ENCODE assay signal across 1 cellular context in genomic region chr11:72813740-72814138, GRCh38.
TF ChIP-seq lines count a peak whose summit lies in the region.

No MANE protein-coding gene starts in this region.

TF ChIP-seq in HepG2, 621 proteins besides CTCF, POLR2A, EP300 and RAD21 (continued from another document and continues in another):
- TF ChIP-seq, protein P1, sequence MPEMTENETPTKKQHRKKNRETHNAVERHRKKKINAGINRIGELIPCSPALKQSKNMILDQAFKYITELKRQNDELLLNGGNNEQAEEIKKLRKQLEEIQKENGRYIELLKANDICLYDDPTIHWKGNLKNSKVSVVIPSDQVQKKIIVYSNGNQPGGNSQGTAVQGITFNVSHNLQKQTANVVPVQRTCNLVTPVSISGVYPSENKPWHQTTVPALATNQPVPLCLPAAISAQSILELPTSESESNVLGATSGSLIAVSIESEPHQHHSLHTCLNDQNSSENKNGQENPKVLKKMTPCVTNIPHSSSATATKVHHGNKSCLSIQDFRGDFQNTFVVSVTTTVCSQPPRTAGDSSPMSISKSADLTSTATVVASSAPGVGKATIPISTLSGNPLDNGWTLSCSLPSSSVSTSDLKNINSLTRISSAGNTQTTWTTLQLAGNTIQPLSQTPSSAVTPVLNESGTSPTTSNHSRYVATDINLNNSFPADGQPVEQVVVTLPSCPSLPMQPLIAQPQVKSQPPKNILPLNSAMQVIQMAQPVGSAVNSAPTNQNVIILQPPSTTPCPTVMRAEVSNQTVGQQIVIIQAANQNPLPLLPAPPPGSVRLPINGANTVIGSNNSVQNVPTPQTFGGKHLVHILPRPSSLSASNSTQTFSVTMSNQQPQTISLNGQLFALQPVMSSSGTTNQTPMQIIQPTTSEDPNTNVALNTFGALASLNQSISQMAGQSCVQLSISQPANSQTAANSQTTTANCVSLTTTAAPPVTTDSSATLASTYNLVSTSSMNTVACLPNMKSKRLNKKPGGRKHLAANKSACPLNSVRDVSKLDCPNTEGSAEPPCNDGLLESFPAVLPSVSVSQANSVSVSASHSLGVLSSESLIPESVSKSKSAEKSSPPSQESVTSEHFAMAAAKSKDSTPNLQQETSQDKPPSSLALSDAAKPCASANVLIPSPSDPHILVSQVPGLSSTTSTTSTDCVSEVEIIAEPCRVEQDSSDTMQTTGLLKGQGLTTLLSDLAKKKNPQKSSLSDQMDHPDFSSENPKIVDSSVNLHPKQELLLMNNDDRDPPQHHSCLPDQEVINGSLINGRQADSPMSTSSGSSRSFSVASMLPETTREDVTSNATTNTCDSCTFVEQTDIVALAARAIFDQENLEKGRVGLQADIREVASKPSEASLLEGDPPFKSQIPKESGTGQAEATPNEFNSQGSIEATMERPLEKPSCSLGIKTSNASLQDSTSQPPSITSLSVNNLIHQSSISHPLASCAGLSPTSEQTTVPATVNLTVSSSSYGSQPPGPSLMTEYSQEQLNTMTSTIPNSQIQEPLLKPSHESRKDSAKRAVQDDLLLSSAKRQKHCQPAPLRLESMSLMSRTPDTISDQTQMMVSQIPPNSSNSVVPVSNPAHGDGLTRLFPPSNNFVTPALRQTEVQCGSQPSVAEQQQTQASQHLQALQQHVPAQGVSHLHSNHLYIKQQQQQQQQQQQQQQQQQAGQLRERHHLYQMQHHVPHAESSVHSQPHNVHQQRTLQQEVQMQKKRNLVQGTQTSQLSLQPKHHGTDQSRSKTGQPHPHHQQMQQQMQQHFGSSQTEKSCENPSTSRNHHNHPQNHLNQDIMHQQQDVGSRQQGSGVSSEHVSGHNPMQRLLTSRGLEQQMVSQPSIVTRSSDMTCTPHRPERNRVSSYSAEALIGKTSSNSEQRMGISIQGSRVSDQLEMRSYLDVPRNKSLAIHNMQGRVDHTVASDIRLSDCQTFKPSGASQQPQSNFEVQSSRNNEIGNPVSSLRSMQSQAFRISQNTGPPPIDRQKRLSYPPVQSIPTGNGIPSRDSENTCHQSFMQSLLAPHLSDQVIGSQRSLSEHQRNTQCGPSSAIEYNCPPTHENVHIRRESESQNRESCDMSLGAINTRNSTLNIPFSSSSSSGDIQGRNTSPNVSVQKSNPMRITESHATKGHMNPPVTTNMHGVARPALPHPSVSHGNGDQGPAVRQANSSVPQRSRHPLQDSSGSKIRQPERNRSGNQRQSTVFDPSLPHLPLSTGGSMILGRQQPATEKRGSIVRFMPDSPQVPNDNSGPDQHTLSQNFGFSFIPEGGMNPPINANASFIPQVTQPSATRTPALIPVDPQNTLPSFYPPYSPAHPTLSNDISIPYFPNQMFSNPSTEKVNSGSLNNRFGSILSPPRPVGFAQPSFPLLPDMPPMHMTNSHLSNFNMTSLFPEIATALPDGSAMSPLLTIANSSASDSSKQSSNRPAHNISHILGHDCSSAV (CRISPR knock-in tag; IDR thresholded peaks at IDR 0.05; ENCODE audit: borderline replicate concordance): 0 out of 2 replicates have a peak, but pooled peaks have one; percentile 29
- TF ChIP-seq CENPT (CRISPR knock-in tag; IDR thresholded peaks at IDR 0.05; ENCODE audit: low read depth): no peak
- TF ChIP-seq, protein P2, sequence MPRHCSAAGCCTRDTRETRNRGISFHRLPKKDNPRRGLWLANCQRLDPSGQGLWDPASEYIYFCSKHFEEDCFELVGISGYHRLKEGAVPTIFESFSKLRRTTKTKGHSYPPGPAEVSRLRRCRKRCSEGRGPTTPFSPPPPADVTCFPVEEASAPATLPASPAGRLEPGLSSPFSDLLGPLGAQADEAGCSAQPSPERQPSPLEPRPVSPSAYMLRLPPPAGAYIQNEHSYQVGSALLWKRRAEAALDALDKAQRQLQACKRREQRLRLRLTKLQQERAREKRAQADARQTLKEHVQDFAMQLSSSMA (CRISPR knock-in tag; IDR thresholded peaks at IDR 0.05): no peak; the same call in 1 of the 2 replicates
- TF ChIP-seq SNRNP70 (IDR thresholded peaks at IDR 0.05; ENCODE audit: low read depth, low read length): no peak
- TF ChIP-seq PBX3 (CRISPR knock-in tag; IDR thresholded peaks at IDR 0.05; ENCODE audit: borderline replicate concordance): no peak
- TF ChIP-seq ZNF788 (CRISPR knock-in tag; IDR thresholded peaks at IDR 0.05; ENCODE audit: borderline replicate concordance): no peak
- TF ChIP-seq, protein P3, sequence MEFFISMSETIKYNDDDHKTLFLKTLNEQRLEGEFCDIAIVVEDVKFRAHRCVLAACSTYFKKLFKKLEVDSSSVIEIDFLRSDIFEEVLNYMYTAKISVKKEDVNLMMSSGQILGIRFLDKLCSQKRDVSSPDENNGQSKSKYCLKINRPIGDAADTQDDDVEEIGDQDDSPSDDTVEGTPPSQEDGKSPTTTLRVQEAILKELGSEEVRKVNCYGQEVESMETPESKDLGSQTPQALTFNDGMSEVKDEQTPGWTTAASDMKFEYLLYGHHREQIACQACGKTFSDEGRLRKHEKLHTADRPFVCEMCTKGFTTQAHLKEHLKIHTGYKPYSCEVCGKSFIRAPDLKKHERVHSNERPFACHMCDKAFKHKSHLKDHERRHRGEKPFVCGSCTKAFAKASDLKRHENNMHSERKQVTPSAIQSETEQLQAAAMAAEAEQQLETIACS (CRISPR knock-in tag; IDR thresholded peaks at IDR 0.05): peak; percentile 53; the same call in 1 of the 2 replicates
- no peak for TF ChIP-seq TBX3 (IDR thresholded peaks at IDR 0.05; ENCODE audit: borderline replicate concordance)
- no peak for TF ChIP-seq NAIF1 (CRISPR knock-in tag; IDR thresholded peaks at IDR 0.05; ENCODE audit: borderline replicate concordance)
- no peak for TF ChIP-seq TCF12 (IDR thresholded peaks at IDR 0.05)
- no peak for TF ChIP-seq TCF12 (CRISPR knock-in tag; IDR thresholded peaks at IDR 0.05)
- TF ChIP-seq ELF1 (CRISPR knock-in tag; IDR thresholded peaks at IDR 0.05): no peak; the same call in 1 of the 2 replicates
- TF ChIP-seq E2F1 (CRISPR knock-in tag; IDR thresholded peaks at IDR 0.05): no peak
- no peak for TF ChIP-seq CBX2 (IDR thresholded peaks at IDR 0.05; ENCODE audit: low read depth, low read length)
- TF ChIP-seq CBX2 (CRISPR knock-in tag; IDR thresholded peaks at IDR 0.05; ENCODE audit: low read depth): no peak
- TF ChIP-seq, protein P4, sequence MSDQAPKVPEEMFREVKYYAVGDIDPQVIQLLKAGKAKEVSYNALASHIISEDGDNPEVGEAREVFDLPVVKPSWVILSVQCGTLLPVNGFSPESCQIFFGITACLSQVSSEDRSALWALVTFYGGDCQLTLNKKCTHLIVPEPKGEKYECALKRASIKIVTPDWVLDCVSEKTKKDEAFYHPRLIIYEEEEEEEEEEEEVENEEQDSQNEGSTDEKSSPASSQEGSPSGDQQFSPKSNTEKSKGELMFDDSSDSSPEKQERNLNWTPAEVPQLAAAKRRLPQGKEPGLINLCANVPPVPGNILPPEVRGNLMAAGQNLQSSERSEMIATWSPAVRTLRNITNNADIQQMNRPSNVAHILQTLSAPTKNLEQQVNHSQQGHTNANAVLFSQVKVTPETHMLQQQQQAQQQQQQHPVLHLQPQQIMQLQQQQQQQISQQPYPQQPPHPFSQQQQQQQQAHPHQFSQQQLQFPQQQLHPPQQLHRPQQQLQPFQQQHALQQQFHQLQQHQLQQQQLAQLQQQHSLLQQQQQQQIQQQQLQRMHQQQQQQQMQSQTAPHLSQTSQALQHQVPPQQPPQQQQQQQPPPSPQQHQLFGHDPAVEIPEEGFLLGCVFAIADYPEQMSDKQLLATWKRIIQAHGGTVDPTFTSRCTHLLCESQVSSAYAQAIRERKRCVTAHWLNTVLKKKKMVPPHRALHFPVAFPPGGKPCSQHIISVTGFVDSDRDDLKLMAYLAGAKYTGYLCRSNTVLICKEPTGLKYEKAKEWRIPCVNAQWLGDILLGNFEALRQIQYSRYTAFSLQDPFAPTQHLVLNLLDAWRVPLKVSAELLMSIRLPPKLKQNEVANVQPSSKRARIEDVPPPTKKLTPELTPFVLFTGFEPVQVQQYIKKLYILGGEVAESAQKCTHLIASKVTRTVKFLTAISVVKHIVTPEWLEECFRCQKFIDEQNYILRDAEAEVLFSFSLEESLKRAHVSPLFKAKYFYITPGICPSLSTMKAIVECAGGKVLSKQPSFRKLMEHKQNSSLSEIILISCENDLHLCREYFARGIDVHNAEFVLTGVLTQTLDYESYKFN (CRISPR knock-in tag; conservative IDR thresholded peaks at IDR 0.05): no peak
- TF ChIP-seq, protein P5, sequence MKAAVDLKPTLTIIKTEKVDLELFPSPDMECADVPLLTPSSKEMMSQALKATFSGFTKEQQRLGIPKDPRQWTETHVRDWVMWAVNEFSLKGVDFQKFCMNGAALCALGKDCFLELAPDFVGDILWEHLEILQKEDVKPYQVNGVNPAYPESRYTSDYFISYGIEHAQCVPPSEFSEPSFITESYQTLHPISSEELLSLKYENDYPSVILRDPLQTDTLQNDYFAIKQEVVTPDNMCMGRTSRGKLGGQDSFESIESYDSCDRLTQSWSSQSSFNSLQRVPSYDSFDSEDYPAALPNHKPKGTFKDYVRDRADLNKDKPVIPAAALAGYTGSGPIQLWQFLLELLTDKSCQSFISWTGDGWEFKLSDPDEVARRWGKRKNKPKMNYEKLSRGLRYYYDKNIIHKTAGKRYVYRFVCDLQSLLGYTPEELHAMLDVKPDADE (CRISPR knock-in tag; IDR thresholded peaks at IDR 0.05): no peak
- no peak for TF ChIP-seq TGIF2 (CRISPR knock-in tag; IDR thresholded peaks at IDR 0.05)
- TF ChIP-seq XBP1 (CRISPR knock-in tag; IDR thresholded peaks at IDR 0.05): 0 out of 2 replicates have a peak, but pooled peaks have one; percentile 47
- no peak for TF ChIP-seq KLF13 (CRISPR knock-in tag; IDR thresholded peaks at IDR 0.05)
- TF ChIP-seq MZF1 (CRISPR knock-in tag; IDR thresholded peaks at IDR 0.05; ENCODE audit: borderline replicate concordance): no peak
- TF ChIP-seq HDAC2 (CRISPR knock-in tag; IDR thresholded peaks at IDR 0.05): peak; percentile 51; the same call in 1 of the 2 replicates
- no peak for TF ChIP-seq CSRNP2 (CRISPR knock-in tag; conservative IDR thresholded peaks at IDR 0.05; ENCODE audit: low read depth)
- TF ChIP-seq, protein P6, sequence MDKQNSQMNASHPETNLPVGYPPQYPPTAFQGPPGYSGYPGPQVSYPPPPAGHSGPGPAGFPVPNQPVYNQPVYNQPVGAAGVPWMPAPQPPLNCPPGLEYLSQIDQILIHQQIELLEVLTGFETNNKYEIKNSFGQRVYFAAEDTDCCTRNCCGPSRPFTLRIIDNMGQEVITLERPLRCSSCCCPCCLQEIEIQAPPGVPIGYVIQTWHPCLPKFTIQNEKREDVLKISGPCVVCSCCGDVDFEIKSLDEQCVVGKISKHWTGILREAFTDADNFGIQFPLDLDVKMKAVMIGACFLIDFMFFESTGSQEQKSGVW (CRISPR knock-in tag; IDR thresholded peaks at IDR 0.05; ENCODE audit: borderline replicate concordance): no peak
- no peak for TF ChIP-seq ZFP41 (CRISPR knock-in tag; IDR thresholded peaks at IDR 0.05; ENCODE audit: borderline replicate concordance)
- TF ChIP-seq SP2 (CRISPR knock-in tag; IDR thresholded peaks at IDR 0.05): no peak; the same call in 1 of the 2 replicates
- TF ChIP-seq PRDM10 (CRISPR knock-in tag; IDR thresholded peaks at IDR 0.05; ENCODE audit: low read depth): no peak
- TF ChIP-seq, protein P7, sequence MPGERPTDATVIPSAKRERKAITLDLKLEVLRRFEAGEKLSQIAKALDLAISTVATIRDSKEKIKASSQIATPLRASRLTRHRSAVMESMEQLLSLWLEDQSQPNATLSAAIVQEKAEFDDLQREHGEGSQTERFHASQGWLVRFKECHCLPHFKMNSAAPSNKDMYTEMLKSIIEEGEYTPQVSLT (CRISPR knock-in tag; IDR thresholded peaks at IDR 0.05; ENCODE audit: borderline replicate concordance, low read depth): no peak
- TF ChIP-seq ADNP (CRISPR knock-in tag; IDR thresholded peaks at IDR 0.05): no peak
- no peak for TF ChIP-seq SP1 (IDR thresholded peaks at IDR 0.05)
- no peak for TF ChIP-seq SP1 (CRISPR knock-in tag; IDR thresholded peaks at IDR 0.05)
